ENCODE assay signal across 11 cellular contexts in the genomic region with DNA sequence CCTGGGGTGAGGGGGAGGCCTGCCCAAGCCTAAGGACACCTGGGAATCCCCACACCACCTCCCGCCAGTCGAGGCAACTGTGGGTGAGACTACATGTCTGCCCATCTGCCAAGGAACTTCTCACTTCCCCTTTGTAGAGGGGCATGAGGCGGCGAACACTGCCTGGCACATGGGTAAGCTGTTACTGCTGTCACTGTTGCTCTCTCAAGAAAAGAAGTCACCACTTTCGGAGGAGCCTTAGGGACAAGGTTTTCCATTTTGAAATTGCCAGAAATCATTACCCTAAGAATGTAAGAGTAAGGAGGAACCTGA. TPM values are rescaled to one million over a fixed set of nuclear protein-coding genes. Genes with fewer than 3 reads are reported as not detected.
DNase-seq lines count a peak whose midpoint lies in the region; ATAC-seq and TF ChIP-seq lines count a peak whose summit lies in the region.
"Had no signal": no experiment of that assay in that cellular context is flagged by ENCODE, and none has a peak within 500 bp of the region (broad histone marks: within the 10 kb centered on the region; RNA-seq: fewer than 3 reads in every experiment).

No MANE protein-coding gene starts in this region.

- H3K4me3 ChIP-seq in endodermal cell (ENCODE audit: low read length): no peak overlapping the region
- H3K4me3 ChIP-seq: psoas muscle had no signal

- H3K9ac ChIP-seq in endodermal cell (ENCODE audit: extremely low read depth, low read length, poor library complexity, severe bottlenecking): no peak overlapping the region

- WGBS in endodermal cell (ENCODE audit: insufficient coverage in 1 of 2, insufficient read length in 1 of 2), 2 experiments: 80 to 95% methylated on average over 1 to 5 of the region's 5 CpGs

- H3K36me3 Mint-ChIP-seq in endodermal cell (ENCODE audit: low read depth): peaks cover 41% of the 10 kb centered on the region
- H3K36me3 Mint-ChIP-seq in stimulated activated effector memory CD8-positive, alpha-beta T cell treated with anti-CD3 and anti-CD28 coated beads, Interleukin-12 subunit alpha, Interleukin-12 subunit beta, amount 100 ng/mL, for 72 hours: peaks cover 100% of the 10 kb centered on the region

- POLR2A ChIA-PET in RWPE1 (lab: Yijun Ruan, JAX; ENCODE audit: low non-redundant PET): no interaction called here

- no peak overlapping the region for H3K27ac Mint-ChIP-seq in endodermal cell
- H3K27ac Mint-ChIP-seq in stimulated activated effector memory CD8-positive, alpha-beta T cell treated with anti-CD3 and anti-CD28 coated beads, Interleukin-12 subunit alpha, Interleukin-12 subunit beta, amount 100 ng/mL, for 72 hours: peak overlapping the region; percentile 96

- no peak for ATAC-seq in stimulated activated effector memory CD8-positive, alpha-beta T cell treated with anti-CD3 and anti-CD28 coated beads, Interleukin-12 subunit alpha, Interleukin-12 subunit beta, amount 100 ng/mL, for 72 hours
- no peak for ATAC-seq in omental fat pad (ENCODE audit: low FRiP score)
- no peak for ATAC-seq in HG03442 (IDR thresholded peaks at IDR 0.05; ENCODE audit: unreplicated experiment)
- ATAC-seq: psoas muscle had no signal

- DNase-seq in NOMO-1 treated with DMSO at 0.1 percent for 48 hours (lab: John Stamatoyannopoulos, UW; ENCODE audit: unreplicated experiment) (peak; percentile 11), NOMO-1 (lab: John Stamatoyannopoulos, UW; ENCODE audit: unreplicated experiment in 2 of 2) (no peak), RWPE1 (ENCODE audit: low spot score) (no peak), endodermal cell (peak; percentile 52), omental fat pad (ENCODE audit: low spot score) (no peak), NCI-H1092 treated with DMSO at 0.1 percent for 48 hours (lab: John Stamatoyannopoulos, UW) (no peak)
- DNase-seq in stimulated activated effector memory CD8-positive, alpha-beta T cell treated with anti-CD3 and anti-CD28 coated beads, Interleukin-12 subunit alpha, Interleukin-12 subunit beta, amount 100 ng/mL, for 72 hours (ENCODE audit: low spot score in 2 of 2): no peak
- DNase-seq: psoas muscle; stimulated activated naive CD4-positive, alpha-beta T cell had no signal

- no peaks in the 10 kb centered on the region for H3K27me3 Mint-ChIP-seq in endodermal cell (ENCODE audit: insufficient read depth)

- peak overlapping the region; percentile 97 for H3K27ac ChIP-seq in RWPE1
- no peak overlapping the region for H3K27ac ChIP-seq in endodermal cell (ENCODE audit: low read depth, low read length)
- H3K27ac ChIP-seq: 22Rv1, psoas muscle had no signal

- peaks cover 11% of the 10 kb centered on the region for H3K36me3 ChIP-seq in endodermal cell (ENCODE audit: control insufficient read depth, insufficient read depth, low read length)

- H3K27me3 ChIP-seq in endodermal cell (ENCODE audit: control insufficient read depth, insufficient read depth, low read length, poor library complexity, severe bottlenecking): no peaks in the 10 kb centered on the region

- CTCF ChIA-PET in RWPE1 (lab: Yijun Ruan, JAX): interaction anchor here (1.5 to 2.9 kb wide), 2 partner anchors 11 to 138 kb away, joined by 11 to 17 read pairs; no protein-coding TSS in a partner anchor

- H3K4me1 ChIP-seq in endodermal cell (ENCODE audit: control insufficient read depth, insufficient read depth, low read length): peaks cover 3% of the 10 kb centered on the region

- H3K4me1 Mint-ChIP-seq in endodermal cell: peaks cover 9% of the 10 kb centered on the region
- H3K4me1 Mint-ChIP-seq in stimulated activated effector memory CD8-positive, alpha-beta T cell treated with anti-CD3 and anti-CD28 coated beads, Interleukin-12 subunit alpha, Interleukin-12 subunit beta, amount 100 ng/mL, for 72 hours: peaks cover 98% of the 10 kb centered on the region

- no peak overlapping the region for H3K4me3 Mint-ChIP-seq in endodermal cell
- H3K4me3 Mint-ChIP-seq in stimulated activated effector memory CD8-positive, alpha-beta T cell treated with anti-CD3 and anti-CD28 coated beads, Interleukin-12 subunit alpha, Interleukin-12 subunit beta, amount 100 ng/mL, for 72 hours: peak overlapping the region; percentile 93

- no peaks in the 10 kb centered on the region for H3K9me3 Mint-ChIP-seq in endodermal cell
- no peaks in the 10 kb centered on the region for H3K9me3 Mint-ChIP-seq in stimulated activated effector memory CD8-positive, alpha-beta T cell treated with anti-CD3 and anti-CD28 coated beads, Interleukin-12 subunit alpha, Interleukin-12 subunit beta, amount 100 ng/mL, for 72 hours

- no peak for TF ChIP-seq CTCF in RWPE1 (conservative IDR thresholded peaks at IDR 0.05; ENCODE audit: low read depth)
- no peak for TF ChIP-seq CTCF in endodermal cell (conservative IDR thresholded peaks at IDR 0.05)
- TF ChIP-seq CTCF in omental fat pad (IDR thresholded peaks at IDR 0.05): no peak

- no peaks in the 10 kb centered on the region for H3K9me3 ChIP-seq in endodermal cell (ENCODE audit: control insufficient read depth, low read length)
- H3K9me3 ChIP-seq: psoas muscle had no signal

RNA-seq across cellular contexts. Expression of gene SLC2A1, which starts 23.4 kb away (rescaled TPM):
- total RNA-seq in endodermal cell: 10 to 100 TPM; 42.5 to 69.7 TPM
- 172 TPM for polyA plus RNA-seq in endodermal cell (2013, experiment 1 of 2)
- polyA plus RNA-seq in endodermal cell (2013, experiment 2 of 2): 136 TPM
- 10 to 100 TPM; 13.4 to 71.5 (median 48.0) TPM for total RNA-seq in omental fat pad

Comparison
In these comparisons a context has a peak if more than half of its experiments do, and no peak if none do; other contexts are left out.
1. DNase-seq: peak in NOMO-1 treated with DMSO at 0.1 percent for 48 hours (single experiment) and endodermal cell (single experiment); none in NOMO-1 (0 of 2), RWPE1 (single experiment), stimulated activated effector memory CD8-positive, alpha-beta T cell treated with anti-CD3 and anti-CD28 coated beads, Interleukin-12 subunit alpha, Interleukin-12 subunit beta, amount 100 ng/mL, for 72 hours (0 of 2), omental fat pad (single experiment) and NCI-H1092 treated with DMSO at 0.1 percent for 48 hours (single experiment).